In genomic region chr2:74744731-74745505, GRCh38 we compare ENCODE assay signal across 21 cellular contexts.
"Had no signal": no experiment of that assay in that cellular context is flagged by ENCODE, and none has a peak within 500 bp of the region (broad histone marks: within the 10 kb centered on the region; RNA-seq: fewer than 3 reads in every experiment).

No MANE protein-coding gene starts in this region.

- H3K27ac ChIP-seq: ascending aorta, cardiac muscle cell, hepatocyte, right atrium auricular region, stomach, thyroid gland, upper lobe of right lung had no signal

- DNase-seq: activated CD4-positive, alpha-beta T cell treated with anti-CD3 and anti-CD28 coated beads for 36 hours; activated CD4-positive, CD25-positive, alpha-beta regulatory T cell; activated CD8-positive, alpha-beta T cell treated with anti-CD3 and anti-CD28 coated beads, Interleukin-2, amount 10 ng/mL, durations not matched to agents 7 days and 5 days; activated effector memory CD4-positive, alpha-beta T cell treated with Interleukin-2 at 50 U/mL for 16 hours; activated naive CD4-positive, alpha-beta T cell treated with anti-CD3 and anti-CD28 coated beads for 36 hours; activated naive CD8-positive, alpha-beta T cell treated with anti-CD3 and anti-CD28 coated beads, Interleukin-2, amount 10 ng/mL, durations not matched to agents 7 days and 5 days; activated T-cell treated with anti-CD3 and anti-CD28 coated beads for 4 hours; endodermal cell; mammary epithelial cell; naive B cell; occipital lobe; stimulated activated CD4-positive, alpha-beta T cell treated with anti-CD3 and anti-CD28 coated beads, Interleukin-15, amount 100 ng/mL, for 24 hours; stimulated activated CD4-positive, alpha-beta T cell treated with anti-CD3 and anti-CD28 coated beads, Interleukin-2, amount 100 ng/mL, for 24 hours; stimulated activated naive B cell treated with anti-CD40 and anti-IgM and Interleukin-4, amounts not matched to agents 10 μg/mL and 1 μg/mL and 100 μg/mL, for 72 hours; stomach; thyroid gland; upper lobe of right lung had no signal

- H3K9me3 ChIP-seq: ascending aorta, right atrium auricular region, stomach, thyroid gland, upper lobe of right lung had no signal

- H3K4me1 ChIP-seq: thyroid gland had no signal

- H2AFZ ChIP-seq: hepatocyte had no signal

- H3K27me3 ChIP-seq: ascending aorta, cardiac muscle cell, hepatocyte, right atrium auricular region, stomach, thyroid gland, upper lobe of right lung had no signal

- H3K4me2 ChIP-seq: hepatocyte had no signal

- H3K4me3 ChIP-seq: ascending aorta, cardiac muscle cell, hepatocyte, right atrium auricular region, stomach, thyroid gland, upper lobe of right lung had no signal

- H3K36me3 ChIP-seq: ascending aorta, cardiac muscle cell, right atrium auricular region, stomach, thyroid gland, upper lobe of right lung had no signal
